ENCODE assay signal across 9 cellular contexts in genomic region chrX:136714626-136715599, GRCh38.
DNase-seq lines count a peak whose midpoint lies in the region; ATAC-seq lines count a peak whose summit lies in the region.
"Had no signal": no experiment of that assay in that cellular context is flagged by ENCODE, and none has a peak within 500 bp of the region (broad histone marks: within the 10 kb centered on the region; RNA-seq: fewer than 3 reads in every experiment).

No MANE protein-coding gene starts in this region.

- ATAC-seq in HG02870 (IDR thresholded peaks at IDR 0.05; ENCODE audit: unreplicated experiment): peak; percentile 76

- peak overlapping the region; percentile 61 for H3K4me3 Mint-ChIP-seq in activated naive CD4-positive, alpha-beta T cell treated with anti-CD3 and anti-CD28 coated beads for 36 hours
- H3K4me3 Mint-ChIP-seq in stimulated activated naive CD8-positive, alpha-beta T cell treated with anti-CD3 and anti-CD28 coated beads, Interleukin-15, Interleukin-2, amounts not matched to agents 100 ng/mL and 50 ng/mL, for 24 hours: peak overlapping the region; percentile 47

- peaks cover 77% of the 10 kb centered on the region for H3K4me1 Mint-ChIP-seq in activated naive CD4-positive, alpha-beta T cell treated with anti-CD3 and anti-CD28 coated beads for 36 hours (ENCODE audit: low read depth)
- peaks cover 71% of the 10 kb centered on the region for H3K4me1 Mint-ChIP-seq in stimulated activated naive CD8-positive, alpha-beta T cell treated with anti-CD3 and anti-CD28 coated beads, Interleukin-15, Interleukin-2, amounts not matched to agents 100 ng/mL and 50 ng/mL, for 24 hours (ENCODE audit: low read depth)

- intact Hi-C loops in activated naive CD4-positive, alpha-beta T cell treated with anti-CD3 and anti-CD28 coated beads for 36 hours (cut with micrococcal nuclease): loop anchor here (2.0 to 5.0 kb wide), 3 partner anchors 30 to 337 kb away; no protein-coding TSS in a partner anchor

- no peak for DNase-seq in activated naive CD4-positive, alpha-beta T cell treated with anti-CD3 and anti-CD28 coated beads for 36 hours
- DNase-seq in activated naive CD4-positive, alpha-beta T cell treated with anti-CD3 and anti-CD28 coated beads, Interleukin-2, amount 50 U/mL, for 16 hours: no peak
- DNase-seq in NOMO-1 treated with dmso at 0.1 percent for 144 hours (lab: John Stamatoyannopoulos, UW; ENCODE audit: unreplicated experiment) (peak; percentile 44), epidermal melanocyte (ENCODE audit: insufficient read length, low spot score) (no peak), COLO668 (lab: John Stamatoyannopoulos, UW; ENCODE audit: unreplicated experiment) (no peak), NCI-H1694 (lab: John Stamatoyannopoulos, UW) (no peak)
- DNase-seq: T-helper 9 cell had no signal

- CTCF ChIA-PET in activated naive CD4-positive, alpha-beta T cell treated with anti-CD3 and anti-CD28 coated beads for 36 hours (lab: Charles Lee): interaction anchor here (0.6 to 1.6 kb wide), 5 partner anchors 14 to 137 kb away, joined by 3 to 6 read pairs (median 3); no protein-coding TSS in a partner anchor

- H3K9me3 Mint-ChIP-seq in activated naive CD4-positive, alpha-beta T cell treated with anti-CD3 and anti-CD28 coated beads for 36 hours: no peaks in the 10 kb centered on the region
- no peaks in the 10 kb centered on the region for H3K9me3 Mint-ChIP-seq in stimulated activated naive CD8-positive, alpha-beta T cell treated with anti-CD3 and anti-CD28 coated beads, Interleukin-15, Interleukin-2, amounts not matched to agents 100 ng/mL and 50 ng/mL, for 24 hours

- H3K36me3 Mint-ChIP-seq in activated naive CD4-positive, alpha-beta T cell treated with anti-CD3 and anti-CD28 coated beads for 36 hours (ENCODE audit: low read depth): peaks cover 2% of the 10 kb centered on the region
- H3K36me3 Mint-ChIP-seq in stimulated activated naive CD8-positive, alpha-beta T cell treated with anti-CD3 and anti-CD28 coated beads, Interleukin-15, Interleukin-2, amounts not matched to agents 100 ng/mL and 50 ng/mL, for 24 hours (ENCODE audit: low read depth): no peaks in the 10 kb centered on the region

- H3K27me3 Mint-ChIP-seq in activated naive CD4-positive, alpha-beta T cell treated with anti-CD3 and anti-CD28 coated beads for 36 hours (ENCODE audit: low read depth): no peaks in the 10 kb centered on the region
- H3K27me3 Mint-ChIP-seq in stimulated activated naive CD8-positive, alpha-beta T cell treated with anti-CD3 and anti-CD28 coated beads, Interleukin-15, Interleukin-2, amounts not matched to agents 100 ng/mL and 50 ng/mL, for 24 hours: no peaks in the 10 kb centered on the region

- peak overlapping the region; percentile 96 for H3K27ac Mint-ChIP-seq in activated naive CD4-positive, alpha-beta T cell treated with anti-CD3 and anti-CD28 coated beads for 36 hours
- peak overlapping the region; percentile 87 for H3K27ac Mint-ChIP-seq in stimulated activated naive CD8-positive, alpha-beta T cell treated with anti-CD3 and anti-CD28 coated beads, Interleukin-15, Interleukin-2, amounts not matched to agents 100 ng/mL and 50 ng/mL, for 24 hours
